8 cellular contexts compared by ENCODE assay signal in the genomic region with DNA sequence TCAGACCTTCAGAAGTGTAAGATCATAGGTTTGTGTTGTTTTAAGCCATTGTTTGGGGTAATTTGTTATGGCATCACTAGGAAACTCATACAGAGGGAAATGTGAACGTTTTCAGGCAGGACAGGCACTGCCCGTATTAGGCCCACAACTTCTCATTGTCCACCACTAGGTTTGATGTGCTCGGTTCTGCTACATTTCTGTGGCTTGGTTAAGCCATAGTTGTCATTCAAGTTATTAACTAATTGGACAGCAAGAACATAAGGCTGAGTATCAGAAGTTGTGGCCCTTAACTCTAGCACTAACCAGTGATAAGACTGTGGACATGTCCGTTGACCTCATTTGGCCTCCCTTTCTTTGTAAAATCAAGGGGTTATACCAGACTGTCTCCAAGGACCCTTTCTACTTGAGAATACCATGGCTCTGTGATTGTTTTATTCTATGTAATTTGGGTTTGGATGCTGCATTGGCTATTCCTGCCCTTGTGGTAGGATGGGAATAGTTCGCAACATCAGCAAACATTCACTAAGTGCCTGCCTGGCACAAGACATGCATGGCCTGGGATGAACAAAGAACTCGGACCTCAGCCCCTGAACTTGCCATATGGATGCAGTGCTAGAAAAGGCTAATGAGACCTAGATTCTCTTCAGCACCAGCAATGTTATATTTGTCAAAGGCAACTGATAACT.
"Had no signal": no experiment of that assay in that cellular context is flagged by ENCODE, and none has a peak within 500 bp of the region (broad histone marks: within the 10 kb centered on the region; RNA-seq: fewer than 3 reads in every experiment).

No MANE protein-coding gene starts in this region.

- FAIRE-seq: G401.6, GM12878, GM12891, GM12892, GM18507, GM19239 had no signal

- DNase-seq: GDM1, GF-D8 had no signal

- ATAC-seq: GM12878 had no signal

- H3K4me3 ChIP-seq: GM12878 had no signal
